Comparison of ENCODE assay signal across 35 cellular contexts in genomic region chr17:9895923-9896322, GRCh38. TPM values are rescaled to one million over a fixed set of nuclear protein-coding genes. Genes with fewer than 3 reads are reported as not detected.
"Had no signal": no experiment of that assay in that cellular context is flagged by ENCODE, and none has a peak within 500 bp of the region (broad histone marks: within the 10 kb centered on the region; RNA-seq: fewer than 3 reads in every experiment).

No MANE protein-coding gene starts in this region.

- H2AFZ ChIP-seq: PC-9 had no signal

- H3K4me3 ChIP-seq: MG63, PC-9 had no signal

- DNase-seq: activated CD4-positive, alpha-beta memory T cell treated with anti-CD3 and anti-CD28 coated beads, Interleukin-2, amount 10 ng/mL, durations not matched to agents 7 days and 5 days; activated CD4-positive, alpha-beta T cell treated with anti-CD3 and anti-CD28 coated beads for 1 hour; activated CD4-positive, alpha-beta T cell treated with anti-CD3 and anti-CD28 coated beads for 48 hours; activated CD4-positive, CD25-positive, alpha-beta regulatory T cell; activated CD8-positive, alpha-beta memory T cell treated with anti-CD3 and anti-CD28 coated beads for 24 hours; activated CD8-positive, alpha-beta memory T cell treated with anti-CD3 and anti-CD28 coated beads, Interleukin-2, amount 10 ng/mL, durations not matched to agents 7 days and 5 days; activated CD8-positive, alpha-beta memory T cell treated with anti-CD3 and anti-CD28 coated beads, Interleukin-2, amount 50 U/mL, for 48 hours; activated effector memory CD4-positive, alpha-beta T cell treated with Interleukin-2 at 50 U/mL for 16 hours; activated naive CD4-positive, alpha-beta T cell treated with anti-CD3 and anti-CD28 coated beads, Interleukin-2, amount 50 U/mL, for 16 hours; activated naive CD8-positive, alpha-beta T cell treated with anti-CD3 and anti-CD28 coated beads for 36 hours; activated T-cell treated with anti-CD3 and anti-CD28 coated beads, Interleukin-2, amount 50 U/mL, for 48 hours; amniotic stem cell; aorta; brain microvascular endothelial cell; central memory CD4-positive, alpha-beta T cell; Kasumi-1; KG1; MG63; NCI-H1048; NCI-H1105 treated with DMSO at 0.1 percent for 48 hours; NCI-H1436 treated with DMSO at 0.1 percent for 48 hours; NCI-H1694 treated with DMSO at 0.1 percent for 48 hours; NCI-H2029; NCI-H345; NCI-H524 treated with DMSO at 0.1 percent for 48 hours; PC-9; SIG-M5; T-cell; T-helper 17 cell; WERI-Rb-1 had no signal

- H3K27me3 ChIP-seq: brain microvascular endothelial cell, MG63 had no signal

- H3K36me3 ChIP-seq: brain microvascular endothelial cell, MG63 had no signal

- H3K27ac ChIP-seq: brain microvascular endothelial cell, PC-9, RWPE1, WERI-Rb-1 had no signal

- H3K4me2 ChIP-seq: PC-9 had no signal

- ATAC-seq: activated CD8-positive, alpha-beta memory T cell treated with anti-CD3 and anti-CD28 coated beads, Interleukin-2, amount 10 ng/mL, durations not matched to agents 7 days and 5 days; Right ventricle myocardium inferior; SK-N-SH treated with all-trans-retinoic acid at 6 μM for 48 hours; T-cell; T-helper 17 cell had no signal

- H3K9me3 ChIP-seq: MG63 had no signal

RNA-seq across cellular contexts. Expression of gene RCVRN, which starts 9.1 kb away (rescaled TPM):
- total RNA-seq: activated CD4-positive, alpha-beta memory T cell treated with anti-CD3 and anti-CD28 coated beads, Interleukin-2, amount 10 ng/mL, durations not matched to agents 7 days and 5 days; activated CD8-positive, alpha-beta memory T cell treated with anti-CD3 and anti-CD28 coated beads, Interleukin-2, amount 10 ng/mL, durations not matched to agents 7 days and 5 days; activated naive CD8-positive, alpha-beta T cell treated with anti-CD3 and anti-CD28 coated beads for 36 hours; NCI-H460; PC-9; Right ventricle myocardium inferior; SK-MEL-5; T-helper 17 cell had no signal
- polyA plus RNA-seq: aorta had no signal
